In genomic region chr5:142320851-142321560, GRCh38 we compare ENCODE assay signal across 10 cellular contexts. TPM values are rescaled to one million over a fixed set of nuclear protein-coding genes. Genes with fewer than 3 reads are reported as not detected.
DNase-seq lines count a peak whose midpoint lies in the region; ATAC-seq, FAIRE-seq and TF ChIP-seq lines count a peak whose summit lies in the region.
"Had no signal": no experiment of that assay in that cellular context is flagged by ENCODE, and none has a peak within 500 bp of the region (broad histone marks: within the 10 kb centered on the region; RNA-seq: fewer than 3 reads in every experiment).

No MANE protein-coding gene starts in this region.

- H3K4ac ChIP-seq in H1 (replicated peaks; ENCODE audit: insufficient read length, low read depth, low read length): no peak overlapping the region

- H3K4me3 ChIP-seq in BJ (ENCODE audit: low read depth, low read length) (peak overlapping the region; percentile 35), H1 (ENCODE audit: extremely low read depth in 1 of 4, insufficient read depth in 2 of 4, low read depth in 3 of 4, low read length in 4 of 4) (peak overlapping the region; percentile 20 to 59 (median 50); a peak in 7 of 8 replicates), muscle layer of colon (ENCODE audit: low read depth in 1 of 2, low read length in 2 of 2) (no peak overlapping the region)

- TF ChIP-seq POLR2A in H1 (IDR thresholded peaks at IDR 0.05; ENCODE audit: control extremely low read depth in 1 of 2, low read depth in 2 of 2, low read length in 2 of 2): no peak

- H3K4me2 ChIP-seq in H1 (ENCODE audit: insufficient read depth in 1 of 2, low read depth in 2 of 2, low read length in 2 of 2): peak overlapping the region; percentile 76 to 97

- H3K79me1 ChIP-seq in H1 (ENCODE audit: low read depth, low read length): no peaks in the 10 kb centered on the region; the same call in 1 of the 2 replicates

- no peak overlapping the region; a peak in 1 of 7 replicates for H3K9ac ChIP-seq in H1 (replicated peaks in 1 of 4; ENCODE audit: extremely low read depth in 1 of 4, low read depth in 3 of 4, low read length in 3 of 4)
- H3K9ac ChIP-seq in muscle layer of colon (ENCODE audit: low read length): peak overlapping the region; percentile 7

- H3K27ac ChIP-seq in H1 (ENCODE audit: low read depth, low read length) (no peak overlapping the region), muscle layer of colon (ENCODE audit: low read depth, low read length) (no peak overlapping the region)
- H3K27ac ChIP-seq: foreskin keratinocyte had no signal

- H4K8ac ChIP-seq in H1 (ENCODE audit: extremely low read depth, insufficient read depth, low read length): no peak overlapping the region

- no peak overlapping the region for H3K14ac ChIP-seq in H1 (ENCODE audit: insufficient read length)

- H3K9me3 ChIP-seq in H1 (ENCODE audit: insufficient read depth in 2 of 2, low read depth in 1 of 2, low read length in 1 of 2) (no peaks in the 10 kb centered on the region), muscle layer of colon (ENCODE audit: low read length) (no peaks in the 10 kb centered on the region)

- no peak overlapping the region for H2BK15ac ChIP-seq in H1 (ENCODE audit: low read length)

- no peak overlapping the region for H3K23ac ChIP-seq in H1 (ENCODE audit: insufficient read length)

- no peaks in the 10 kb centered on the region for H3K27me3 ChIP-seq in BJ (ENCODE audit: control insufficient read depth, insufficient read depth, low read length)
- H3K27me3 ChIP-seq in H1 (replicated peaks in 1 of 4; ENCODE audit: control insufficient read depth in 3 of 4, extremely low read depth in 1 of 4, insufficient read depth in 3 of 4, low read length in 3 of 4): peaks cover 0 to 5% (median 0%) of the 10 kb centered on the region in 4 experiments; a peak in 2 of 7 replicates
- peaks cover 4 to 10% of the 10 kb centered on the region in 2 donors for H3K27me3 ChIP-seq in muscle layer of colon (ENCODE audit: control insufficient read depth in 1 of 2, insufficient read depth in 2 of 2, low read length in 2 of 2)
- H3K27me3 ChIP-seq: foreskin keratinocyte had no signal

- H3K79me2 ChIP-seq in H1 (ENCODE audit: control insufficient read depth in 1 of 2, insufficient read depth in 2 of 2, low read length in 2 of 2): peaks cover 79 to 89% of the 10 kb centered on the region in 2 experiments

- H3K56ac ChIP-seq in H1 (replicated peaks; ENCODE audit: insufficient read length, low read depth, low read length): no peak overlapping the region

- H3K18ac ChIP-seq in H1 (ENCODE audit: extremely low read depth, low read length): peak overlapping the region; percentile 0; the same call in 1 of the 2 replicates

- 0 out of 2 replicates have a peak overlapping the region, but pooled peaks have one; percentile 47 for H2BK5ac ChIP-seq in H1 (ENCODE audit: low read depth, low read length)

- TF ChIP-seq EP300 in H1 (IDR thresholded peaks at IDR 0.05; ENCODE audit: borderline replicate concordance in 1 of 2, low read depth in 2 of 2, low read length in 2 of 2): no peak

- H2BK120ac ChIP-seq in H1 (replicated peaks; ENCODE audit: low read depth, low read length): peak overlapping the region; percentile 52

- H4K91ac ChIP-seq in H1 (replicated peaks; ENCODE audit: insufficient read length, low read length): no peak overlapping the region

- no peak overlapping the region for H4K5ac ChIP-seq in H1 (ENCODE audit: insufficient read length, low read depth, low read length)

- POLR2A ChIA-PET in BJ (lab: Charles Lee): no interaction called here
- POLR2A ChIA-PET in H1 (lab: Charles Lee; ENCODE audit: partially characterized antibody): interaction anchor here (0.6 to 10.7 kb wide), 8 partner anchors 10 to 198 kb away, joined by 3 to 137 read pairs (median 4); no protein-coding TSS in a partner anchor

- TF ChIP-seq CTCF in BJ (IDR thresholded peaks at IDR 0.05; ENCODE audit: insufficient read depth, low read depth, low read length) (no peak), H1 (IDR thresholded peaks at IDR 0.05; ENCODE audit: control extremely low read depth in 1 of 3, insufficient read depth in 1 of 3, low read depth in 1 of 3, low read length in 3 of 3) (no peak)

- peaks cover 41 to 56% of the 10 kb centered on the region in 2 experiments for H4K20me1 ChIP-seq in H1 (replicated peaks in 1 of 2; ENCODE audit: control insufficient read depth in 1 of 2, insufficient read depth in 2 of 2, low read length in 2 of 2)

- H3K4me1 ChIP-seq in H1 (replicated peaks in 1 of 4; ENCODE audit: control insufficient read depth in 3 of 4, insufficient read depth in 4 of 4, low read length in 3 of 4) (peaks cover 13 to 36% (median 20%) of the 10 kb centered on the region in 4 experiments), muscle layer of colon (ENCODE audit: insufficient read depth, low read length) (peaks cover 11% of the 10 kb centered on the region)

- no peak overlapping the region for H2AK5ac ChIP-seq in H1 (ENCODE audit: low read depth, low read length)

- no peak for TF ChIP-seq RAD21 in H1 (IDR thresholded peaks at IDR 0.05 in 1 of 2, conservative IDR thresholded peaks at IDR 0.05 in 1 of 2; ENCODE audit: low read depth in 2 of 2, low read length in 2 of 2)

- 0 out of 2 replicates have a peak overlapping the region, but pooled peaks have one; percentile 22 for H2BK12ac ChIP-seq in H1 (ENCODE audit: low read depth, low read length)

- DNase-seq in BJ (ENCODE audit: low read depth) (no peak), NCI-H226 (peak; percentile 34), H1 (ENCODE audit: low read depth in 1 of 2, low spot score in 2 of 2) (no peak), ureter (ENCODE audit: low spot score) (no peak), NCI-H1048 (lab: John Stamatoyannopoulos, UW) (no peak)
- DNase-seq: foreskin keratinocyte, NCI-H1417 treated with DMSO at 0.1 percent for 48 hours had no signal

- CTCF ChIA-PET in BJ (lab: Yijun Ruan, JAX): interaction anchor here (0.7 to 2.8 kb wide), 5 partner anchors 14 to 231 kb away, joined by 3 to 8 read pairs (median 3); no protein-coding TSS in a partner anchor
- CTCF ChIA-PET in H1 (lab: Charles Lee; ENCODE audit: partially characterized antibody): interaction anchor here (0.6 to 13.7 kb wide), 10 partner anchors 13 to 542 kb away, joined by 3 to 191 read pairs (median 4); partner anchors contain the start of gene GNPDA1

- H2BK20ac ChIP-seq in H1 (ENCODE audit: low read length): no peak overlapping the region

- ATAC-seq in GM19324 (IDR thresholded peaks at IDR 0.05; ENCODE audit: low FRiP score, unreplicated experiment) (no peak), GM19463 (IDR thresholded peaks at IDR 0.05; ENCODE audit: unreplicated experiment) (no peak)
- ATAC-seq: foreskin keratinocyte had no signal

- peaks cover 24% of the 10 kb centered on the region for H3K23me2 ChIP-seq in H1 (ENCODE audit: low read depth, low read length)

- no peak for FAIRE-seq in H1 (lab: Jason Lieb, UNC)

- H3K36me3 ChIP-seq in BJ (ENCODE audit: control insufficient read depth, insufficient read depth, low read length) (no peaks in the 10 kb centered on the region), H1 (ENCODE audit: control insufficient read depth in 2 of 4, insufficient read depth in 4 of 4, low read length in 3 of 4) (peaks cover 5 to 11% (median 6%) of the 10 kb centered on the region in 4 experiments; a peak in 6 of 8 replicates), muscle layer of colon (ENCODE audit: insufficient read depth, low read length) (no peaks in the 10 kb centered on the region)

- WGBS in H1 (ENCODE audit: extremely low coverage in 1 of 2, insufficient coverage in 1 of 2, insufficient read length in 1 of 2, insufficient replicate concordance in 2 of 2, low coverage in 1 of 2, low lambda C conversion rate in 2 of 2, missing lambda C conversion rate in 1 of 2), 2 experiments: 20% methylated on average over 8 of the region's 8 CpGs; no CpG with 5 or more reads in 1 of the 2 experiments

- H2AFZ ChIP-seq in H1 (ENCODE audit: low read length): no peak overlapping the region

TF ChIP-seq in H1, 55 proteins besides CTCF, POLR2A, EP300 and RAD21:
- no peak for TF ChIP-seq SIRT6 (IDR thresholded peaks at IDR 0.05; ENCODE audit: low read length)
- TF ChIP-seq GTF2F1 (IDR thresholded peaks at IDR 0.05; ENCODE audit: borderline replicate concordance, low read depth, low read length): no peak
- no peak for TF ChIP-seq CHD2 (IDR thresholded peaks at IDR 0.05; ENCODE audit: low read length)
- TF ChIP-seq RNF2 (IDR thresholded peaks at IDR 0.05; ENCODE audit: borderline replicate concordance, low read depth, low read length, missing control alignments, poor library complexity, severe bottlenecking): no peak
- TF ChIP-seq ATF3 (IDR thresholded peaks at IDR 0.05; ENCODE audit: insufficient read depth, low read depth, low read length): no peak
- peak; percentile 32; the same call in 1 of the 2 replicates for TF ChIP-seq MAX (IDR thresholded peaks at IDR 0.05)
- TF ChIP-seq SIN3A (conservative IDR thresholded peaks at IDR 0.05 in 1 of 2, IDR thresholded peaks at IDR 0.05 in 1 of 2; ENCODE audit: low read depth in 1 of 2, low read length in 2 of 2): peak in 1 of 2 experiments; percentile 68; a peak in 1 of 4 replicates

RNA-seq across cellular contexts. Expression of gene SPRY4, which starts 3.8 kb away (rescaled TPM):
- polyA plus RNA-seq in BJ (2011; rRNA removed) (7.2 and 13.0 TPM in 2 replicates), H1 (2011; rRNA removed) (59.1 and 80.0 TPM in 2 replicates)
- 16.0 and 19.1 TPM in 2 replicates for polyA minus RNA-seq in BJ (2011; rRNA and poly(A)+ RNA removed)
- total RNA-seq in H1 (2021; fragmentation: NEBNext Ultra II Directional; extraction: Animal tissue kit (Norgen Biotek cat#: 25700)): 98.2 and 113 TPM in 2 replicates
- 30.4 TPM for polyA plus RNA-seq in H1 (2011; cell fraction: cytosol; rRNA removed)
- polyA plus RNA-seq in H1 (2011; cell fraction: nucleus; rRNA removed): 77.2 TPM
- 48.8 to 66.0 TPM (median 56.2 TPM) in 4 replicates for polyA plus RNA-seq in H1 (2012, experiment 1 of 2)
- 30.7 TPM for polyA plus RNA-seq in H1 (2012, experiment 2 of 2)
- polyA plus RNA-seq in H1 (2013, experiment 1 of 2): 97.0 TPM
- polyA plus RNA-seq in H1 (2013, experiment 2 of 2): 102 TPM
- polyA minus RNA-seq in H1 (2011; rRNA and poly(A)+ RNA removed): 78.2 and 94.7 TPM in 2 replicates
- polyA minus RNA-seq in H1 (2011; cell fraction: cytosol; rRNA and poly(A)+ RNA removed): 44.6 TPM
- 95.5 TPM for polyA minus RNA-seq in H1 (2011; cell fraction: nucleus; rRNA and poly(A)+ RNA removed)
- total RNA-seq in ureter: 16.7 TPM

Comparison
In these comparisons a context has a peak if more than half of its experiments do, and no peak if none do; other contexts are left out.
1. H3K4me3 ChIP-seq: peak in BJ (single experiment) and H1 (4 of 4); none in muscle layer of colon (0 of 2).